ENCODE assay signal across 17 cellular contexts in genomic region chr3:71247948-71248315, GRCh38.
DNase-seq lines count a peak whose midpoint lies in the region; ATAC-seq lines count a peak whose summit lies in the region.
"Had no signal": no experiment of that assay in that cellular context is flagged by ENCODE, and none has a peak within 500 bp of the region (broad histone marks: within the 10 kb centered on the region; RNA-seq: fewer than 3 reads in every experiment).

No MANE protein-coding gene starts in this region.

- peak overlapping the region; percentile 15 for H3K27ac Mint-ChIP-seq in stimulated activated naive CD8-positive, alpha-beta T cell treated with anti-CD3 and anti-CD28 coated beads, Interleukin-15, Interleukin-2, amounts not matched to agents 100 ng/mL and 50 ng/mL, for 24 hours
- H3K27ac Mint-ChIP-seq in memory B cell = peak overlapping the region; percentile 31
- H3K27ac Mint-ChIP-seq: activated naive CD8-positive, alpha-beta T cell treated with anti-CD3 and anti-CD28 coated beads, Interleukin-2, amount 10 ng/mL, durations not matched to agents 7 days and 5 days; T-helper 1 cell treated with Interleukin-12 subunit alpha and Interleukin-12 subunit beta and Interleukin-4 antibody, amounts not matched to agents 30 μg/mL and 1 μg/mL, for 36 hours had no signal

- H3K4me1 Mint-ChIP-seq in stimulated activated naive CD8-positive, alpha-beta T cell treated with anti-CD3 and anti-CD28 coated beads, Interleukin-15, Interleukin-2, amounts not matched to agents 100 ng/mL and 50 ng/mL, for 24 hours (ENCODE audit: low read depth) = peaks cover 88% of the 10 kb centered on the region
- H3K4me1 Mint-ChIP-seq in memory B cell = peaks cover 15% of the 10 kb centered on the region

- H3K4me3 Mint-ChIP-seq in stimulated activated naive CD8-positive, alpha-beta T cell treated with anti-CD3 and anti-CD28 coated beads, Interleukin-15, Interleukin-2, amounts not matched to agents 100 ng/mL and 50 ng/mL, for 24 hours = no peak overlapping the region
- H3K4me3 Mint-ChIP-seq in memory B cell = no peak overlapping the region
- H3K4me3 Mint-ChIP-seq: activated naive CD8-positive, alpha-beta T cell treated with anti-CD3 and anti-CD28 coated beads, Interleukin-2, amount 10 ng/mL, durations not matched to agents 7 days and 5 days; central memory CD8-positive, alpha-beta T cell; T-helper 1 cell treated with Interleukin-12 subunit alpha and Interleukin-12 subunit beta and Interleukin-4 antibody, amounts not matched to agents 30 μg/mL and 1 μg/mL, for 36 hours had no signal

- H3K9me3 ChIP-seq in SJCRH30 (replicated peaks) = no peaks in the 10 kb centered on the region
- H3K9me3 ChIP-seq: BLaER1 had no signal

- H3K36me3 ChIP-seq in SJCRH30 = no peaks in the 10 kb centered on the region
- H3K36me3 ChIP-seq: BLaER1 had no signal

- ATAC-seq in stimulated activated naive CD8-positive, alpha-beta T cell treated with anti-CD3 and anti-CD28 coated beads, Interleukin-15, Interleukin-2, amounts not matched to agents 100 U/mL and 50 U/mL, for 24 hours = no peak
- no peak for ATAC-seq in memory B cell (ENCODE audit: low read depth)
- ATAC-seq in HG02938 (IDR thresholded peaks at IDR 0.05; ENCODE audit: unreplicated experiment) = no peak

- H3K27me3 ChIP-seq in SJCRH30 = no peaks in the 10 kb centered on the region
- H3K27me3 ChIP-seq: BLaER1 had no signal

- peaks cover 34% of the 10 kb centered on the region for H3K36me3 Mint-ChIP-seq in stimulated activated naive CD8-positive, alpha-beta T cell treated with anti-CD3 and anti-CD28 coated beads, Interleukin-15, Interleukin-2, amounts not matched to agents 100 ng/mL and 50 ng/mL, for 24 hours (ENCODE audit: low read depth)
- peaks cover 2% of the 10 kb centered on the region for H3K36me3 Mint-ChIP-seq in memory B cell

- no peaks in the 10 kb centered on the region for H3K9me3 Mint-ChIP-seq in stimulated activated naive CD8-positive, alpha-beta T cell treated with anti-CD3 and anti-CD28 coated beads, Interleukin-15, Interleukin-2, amounts not matched to agents 100 ng/mL and 50 ng/mL, for 24 hours
- no peaks in the 10 kb centered on the region for H3K9me3 Mint-ChIP-seq in memory B cell
- H3K9me3 Mint-ChIP-seq: central memory CD8-positive, alpha-beta T cell; T-helper 1 cell treated with Interleukin-12 subunit alpha and Interleukin-12 subunit beta and Interleukin-4 antibody, amounts not matched to agents 30 μg/mL and 1 μg/mL, for 36 hours had no signal

- H3K27me3 Mint-ChIP-seq in stimulated activated naive CD8-positive, alpha-beta T cell treated with anti-CD3 and anti-CD28 coated beads, Interleukin-15, Interleukin-2, amounts not matched to agents 100 ng/mL and 50 ng/mL, for 24 hours = no peaks in the 10 kb centered on the region
- no peaks in the 10 kb centered on the region for H3K27me3 Mint-ChIP-seq in memory B cell
- H3K27me3 Mint-ChIP-seq: activated naive CD8-positive, alpha-beta T cell treated with anti-CD3 and anti-CD28 coated beads, Interleukin-2, amount 10 ng/mL, durations not matched to agents 7 days and 5 days; central memory CD8-positive, alpha-beta T cell had no signal

- H3K4me3 ChIP-seq in SJCRH30 = no peak overlapping the region; the same call in 1 of the 2 replicates
- H3K4me3 ChIP-seq: BLaER1 had no signal

- H3K4me1 ChIP-seq in SJCRH30 = 0 out of 2 replicates have a peak, but pooled peaks cover 3% of the 10 kb centered on the region

- DNase-seq in stimulated activated naive CD8-positive, alpha-beta T cell treated with anti-CD3 and anti-CD28 coated beads, Interleukin-15, Interleukin-2, amounts not matched to agents 100 U/mL and 50 U/mL, for 24 hours = no peak
- DNase-seq in NCI-H748 (lab: John Stamatoyannopoulos, UW; ENCODE audit: unreplicated experiment) = peak; percentile 80
- no peak for DNase-seq in memory B cell (ENCODE audit: low spot score in 2 of 2)
- DNase-seq in hepatic stellate cell (ENCODE audit: low spot score) = no peak
- no peak for DNase-seq in SJCRH30
- DNase-seq in AG08396 (ENCODE audit: low spot score) = no peak
- DNase-seq: activated CD4-positive, CD25-positive, alpha-beta regulatory T cell treated with anti-CD3 and anti-CD28 coated beads, Interleukin-2, amount 50 U/mL, for 72 hours; activated naive CD8-positive, alpha-beta T cell treated with anti-CD3 and anti-CD28 coated beads, Interleukin-2, amount 10 ng/mL, durations not matched to agents 7 days and 5 days; activated T-cell treated with anti-CD3 and anti-CD28 coated beads for 4 hours; NCI-H2107; NK-92 treated with Interleukin-12 subunit alpha and Interleukin-12 subunit beta, amount 100 ng/mL, for 24 hours; stimulated activated CD4-positive, alpha-beta T cell treated with anti-CD3 and anti-CD28 coated beads, Interleukin-15, amount 100 ng/mL, for 24 hours had no signal

- H3K27ac ChIP-seq in SJCRH30 = no peak overlapping the region
- H3K27ac ChIP-seq: BLaER1 had no signal
